ENCODE assay signal across 8 cellular contexts in genomic region chr11:10490398-10491232, GRCh38. TPM values are rescaled to one million over a fixed set of nuclear protein-coding genes. Genes with fewer than 3 reads are reported as not detected.
DNase-seq lines count a peak whose midpoint lies in the region; TF ChIP-seq lines count a peak whose summit lies in the region.

No MANE protein-coding gene starts in this region.

- H2BK5ac ChIP-seq in mesendoderm (ENCODE audit: low read length) = no peak overlapping the region

- no peaks in the 10 kb centered on the region for H3K36me3 ChIP-seq in PC-9 (ENCODE audit: low read depth)
- H3K36me3 ChIP-seq in endodermal cell (ENCODE audit: control insufficient read depth, insufficient read depth, low read length) = no peaks in the 10 kb centered on the region
- no peaks in the 10 kb centered on the region for H3K36me3 ChIP-seq in mesendoderm (ENCODE audit: control insufficient read depth, insufficient read depth, low read length)
- H3K36me3 ChIP-seq in urinary bladder (ENCODE audit: insufficient read depth) = no peaks in the 10 kb centered on the region

- POLR2A ChIA-PET in PC-9 (lab: Charles Lee; ENCODE audit: unreplicated experiment) = no interaction called here

- no peak overlapping the region for H3K18ac ChIP-seq in mesendoderm (ENCODE audit: low read length)

- TSS peak; percentile 46 for BruUV-seq in PC-9 (replicated peaks; lab: Mats Ljungman, UMichigan)

- H3K27me3 Mint-ChIP-seq in CD14-positive monocyte (ENCODE audit: low read depth in 3 of 3) (no peaks in the 10 kb centered on the region), endodermal cell (ENCODE audit: insufficient read depth) (no peaks in the 10 kb centered on the region)

- CTCF ChIA-PET in PC-9 (lab: Charles Lee) = no interaction called here

- H3K4me2 ChIP-seq in PC-9 = peak overlapping the region; percentile 54
- no peak overlapping the region for H3K4me2 ChIP-seq in mesendoderm (ENCODE audit: low read length)

- H2AK5ac ChIP-seq in mesendoderm (ENCODE audit: low read length) = no peak overlapping the region

- H3K4me1 ChIP-seq in PC-9 (replicated peaks; ENCODE audit: insufficient read depth) = peaks cover 54% of the 10 kb centered on the region
- H3K4me1 ChIP-seq in endodermal cell (ENCODE audit: control insufficient read depth, insufficient read depth, low read length) = no peaks in the 10 kb centered on the region
- no peaks in the 10 kb centered on the region for H3K4me1 ChIP-seq in mesendoderm (ENCODE audit: control insufficient read depth, low read depth, low read length)
- no peaks in the 10 kb centered on the region for H3K4me1 ChIP-seq in urinary bladder (ENCODE audit: insufficient read depth)

- H3K4me1 Mint-ChIP-seq in CD14-positive monocyte (peaks cover 12% of the 10 kb centered on the region), endodermal cell (peaks cover 21% of the 10 kb centered on the region)

- H3K79me2 ChIP-seq in PC-9 (ENCODE audit: low read depth) (0 out of 2 replicates have a peak, but pooled peaks cover 7% of the 10 kb centered on the region), mesendoderm (ENCODE audit: control insufficient read depth, insufficient read depth, low read length) (no peaks in the 10 kb centered on the region)

- H3K79me1 ChIP-seq in mesendoderm (ENCODE audit: low read length) = no peaks in the 10 kb centered on the region

- H4K5ac ChIP-seq in mesendoderm (ENCODE audit: low read length) = no peak overlapping the region

- H2AFZ ChIP-seq in PC-9 = no peak overlapping the region

- peak; percentile 70 for DNase-seq in CD14-positive monocyte (ENCODE audit: low spot score)
- DNase-seq in PC-9 = peak; percentile 81 to 88
- peak; percentile 57 for DNase-seq in endodermal cell
- DNase-seq in mesendoderm = peak; percentile 65
- no peak for DNase-seq in stimulated activated CD4-positive, alpha-beta T cell treated with anti-CD3 and anti-CD28 coated beads, Interleukin-2, amount 100 ng/mL, for 48 hours
- no peak for DNase-seq in activated gamma-delta T cell (lab: John Stamatoyannopoulos, UW)
- DNase-seq in central memory CD4-positive, alpha-beta T cell = no peak

- H3K56ac ChIP-seq in mesendoderm (ENCODE audit: low read length) = no peak overlapping the region

- intact Hi-C loops in CD14-positive monocyte (cut with micrococcal nuclease) = no loop called here
- intact Hi-C loops in PC-9 (cut with micrococcal nuclease; ENCODE audit: unreplicated experiment) = no loop called here

- H3K36me3 Mint-ChIP-seq in CD14-positive monocyte = peaks cover 98 to 100% of the 10 kb centered on the region in 2 donors
- peaks cover 24% of the 10 kb centered on the region for H3K36me3 Mint-ChIP-seq in endodermal cell (ENCODE audit: low read depth)

- peaks cover 0 to 2% (median 0%) of the 10 kb centered on the region in 7 donors for H3K9me3 Mint-ChIP-seq in CD14-positive monocyte
- peaks cover 2% of the 10 kb centered on the region for H3K9me3 Mint-ChIP-seq in endodermal cell

- H4K20me1 ChIP-seq in PC-9 (ENCODE audit: insufficient read depth) = no peaks in the 10 kb centered on the region

- no peaks in the 10 kb centered on the region for H3K27me3 ChIP-seq in PC-9 (ENCODE audit: insufficient read depth, low read depth)
- H3K27me3 ChIP-seq in endodermal cell (ENCODE audit: control insufficient read depth, insufficient read depth, low read length, poor library complexity, severe bottlenecking) = no peaks in the 10 kb centered on the region
- no peaks in the 10 kb centered on the region for H3K27me3 ChIP-seq in mesendoderm (ENCODE audit: insufficient read depth, low read length, poor library complexity)

- no peaks in the 10 kb centered on the region for H3K9me2 ChIP-seq in PC-9 (ENCODE audit: insufficient read depth)

- no peak overlapping the region for H3K23ac ChIP-seq in mesendoderm (ENCODE audit: low read length)

- no peak overlapping the region for H4K8ac ChIP-seq in mesendoderm (ENCODE audit: low read depth, low read length)

- H3K27ac ChIP-seq in PC-9 (peak overlapping the region; percentile 74), endodermal cell (ENCODE audit: low read depth, low read length) (no peak overlapping the region), mesendoderm (ENCODE audit: low read depth, low read length) (no peak overlapping the region), urinary bladder (ENCODE audit: low read depth) (peak overlapping the region; percentile 57)

- peaks cover 40% of the 10 kb centered on the region; the same call in 1 of the 2 replicates for H3F3A ChIP-seq in PC-9 (ENCODE audit: insufficient read depth, low read depth)

- H3K4me3 ChIP-seq in PC-9 (no peak overlapping the region), endodermal cell (ENCODE audit: low read length) (no peak overlapping the region), mesendoderm (ENCODE audit: low read length) (no peak overlapping the region), urinary bladder (ENCODE audit: low read depth, low read length) (no peak overlapping the region)

- H3K4ac ChIP-seq in mesendoderm (ENCODE audit: low read depth, low read length) = no peak overlapping the region

- H3K4me3 Mint-ChIP-seq in CD14-positive monocyte = no peak overlapping the region
- no peak overlapping the region for H3K4me3 Mint-ChIP-seq in endodermal cell

- no peak overlapping the region for H2BK120ac ChIP-seq in mesendoderm (ENCODE audit: low read depth, low read length)

- H3K9ac ChIP-seq in endodermal cell (ENCODE audit: extremely low read depth, low read length, poor library complexity, severe bottlenecking) (no peak overlapping the region), mesendoderm (ENCODE audit: low read length) (no peak overlapping the region)

- TF ChIP-seq CTCF in CD14-positive monocyte (IDR thresholded peaks at IDR 0.05) (no peak), PC-9 (conservative IDR thresholded peaks at IDR 0.05) (no peak), endodermal cell (conservative IDR thresholded peaks at IDR 0.05) (no peak)

- peak overlapping the region in 5 of 7 donors; percentile 37 to 75 (median 51) for H3K27ac Mint-ChIP-seq in CD14-positive monocyte
- no peak overlapping the region for H3K27ac Mint-ChIP-seq in endodermal cell

- WGBS in endodermal cell (ENCODE audit: insufficient coverage in 1 of 2, insufficient read length in 1 of 2), 2 experiments = 68 to 78% methylated on average over 9 to 13 of the region's 13 CpGs
- no CpG with 5 or more reads among the region's 13 CpGs for WGBS in mesendoderm (ENCODE audit: extremely low coverage, insufficient coverage, low lambda C conversion rate)
- 65% methylated on average over 13 of the region's 13 CpGs for WGBS in urinary bladder

- H3K9me3 ChIP-seq in PC-9 (ENCODE audit: insufficient read depth, low read depth) = no peaks in the 10 kb centered on the region
- H3K9me3 ChIP-seq in endodermal cell (ENCODE audit: control insufficient read depth, low read length) = no peaks in the 10 kb centered on the region

- no peak overlapping the region for H2BK15ac ChIP-seq in mesendoderm (replicated peaks; ENCODE audit: low read depth)

RNA-seq across cellular contexts. Expression of gene AMPD3, which starts 35.6 kb away (rescaled TPM):
- polyA plus RNA-seq in CD14-positive monocyte (10 to 100 TPM; 10.5 to 14.3 TPM), urinary bladder (2.4 TPM)
- total RNA-seq in PC-9 (2021) (16.5 and 17.4 TPM in 2 replicates), endodermal cell (1 to 10 TPM; 7.1 to 7.9 TPM), urinary bladder (5.2 TPM)
- polyA plus RNA-seq in endodermal cell (2013, experiment 1 of 2) = 2.5 TPM
- polyA plus RNA-seq in endodermal cell (2013, experiment 2 of 2) = 2.2 TPM
- 2.4 TPM for polyA plus RNA-seq in mesendoderm (2013, experiment 1 of 2)
- polyA plus RNA-seq in mesendoderm (2013, experiment 2 of 2) = 2.3 TPM

RNA-seq across cellular contexts. Expression of gene RNF141, which starts 50.4 kb away (rescaled TPM):
- polyA plus RNA-seq in CD14-positive monocyte (100 to 1,000 TPM in 1 of 2 donors, 10 to 100 TPM in 1; 98.3 to 114 TPM), urinary bladder (16.4 TPM)
- total RNA-seq in PC-9 (2021) (33.7 and 36.8 TPM in 2 replicates), endodermal cell (10 to 100 TPM; 34.7 to 42.2 TPM), urinary bladder (52.0 TPM)
- 32.0 TPM for polyA plus RNA-seq in endodermal cell (2013, experiment 1 of 2)
- polyA plus RNA-seq in endodermal cell (2013, experiment 2 of 2) = 31.3 TPM
- polyA plus RNA-seq in mesendoderm (2013, experiment 1 of 2) = 11.9 TPM
- polyA plus RNA-seq in mesendoderm (2013, experiment 2 of 2) = 12.2 TPM

Comparison
In these comparisons a context has a peak if more than half of its experiments do, and no peak if none do; other contexts are left out.
1. DNase-seq: peak in CD14-positive monocyte (single experiment), PC-9 (2 of 2), endodermal cell (single experiment) and mesendoderm (single experiment); none in stimulated activated CD4-positive, alpha-beta T cell treated with anti-CD3 and anti-CD28 coated beads, Interleukin-2, amount 100 ng/mL, for 48 hours (0 of 2), activated gamma-delta T cell (single experiment) and central memory CD4-positive, alpha-beta T cell (single experiment).
2. H3K27ac ChIP-seq: peak in PC-9 (single experiment) and urinary bladder (single experiment); none in endodermal cell (single experiment) and mesendoderm (single experiment).